In the genomic region with DNA sequence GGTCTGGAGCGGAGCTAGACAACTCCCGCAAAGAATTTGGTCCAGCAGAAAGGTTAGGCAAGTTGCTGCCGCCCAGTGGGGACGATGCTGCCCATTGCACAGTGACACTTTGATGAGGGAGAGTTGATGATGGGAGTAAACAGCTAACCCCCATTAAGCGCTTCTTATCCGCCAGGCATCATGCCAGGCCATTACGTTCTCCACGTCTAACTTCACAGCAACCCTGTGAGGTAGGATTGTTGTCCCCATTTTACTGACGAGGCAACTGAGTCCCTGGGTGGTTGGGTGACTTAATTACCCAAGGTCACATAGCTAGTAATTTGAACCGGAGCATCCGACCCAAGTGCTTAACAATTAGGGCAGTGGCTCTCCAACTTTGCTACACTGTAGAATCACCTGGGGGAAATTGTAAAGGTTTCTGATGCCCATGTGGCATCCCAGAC, we compare ENCODE assay signal across 8 cellular contexts. TPM values are rescaled to one million over a fixed set of nuclear protein-coding genes. Genes with fewer than 3 reads are reported as not detected.
DNase-seq lines count a peak whose midpoint lies in the region; ATAC-seq and TF ChIP-seq lines count a peak whose summit lies in the region.

No MANE protein-coding gene starts in this region.

- H3K4me3 Mint-ChIP-seq in IgD-negative memory B cell, result peak overlapping the region; percentile 88 to 95 (median 89)

- peak overlapping the region; percentile 84 to 95 for H3K27ac ChIP-seq in tibial artery

- H3K4me3 ChIP-seq in astrocyte of the cerebellum (ENCODE audit: low read depth, low read length) (peak overlapping the region; percentile 92), tibial artery (peak overlapping the region; percentile 68 to 83)

- ATAC-seq in left lobe of liver, result peak; percentile 19
- ATAC-seq in HG03108 (IDR thresholded peaks at IDR 0.05; ENCODE audit: unreplicated experiment), result no peak

- intact Hi-C loops in tibial artery (cut with DNase I; ENCODE audit: low total_unique reads), result no loop called here

- in situ Hi-C loops in astrocyte of the cerebellum (cut with HindIII; ENCODE audit: low sequenced_read_pairs), result no loop called here

- no peaks in the 10 kb centered on the region for H3K9me3 Mint-ChIP-seq in IgD-negative memory B cell

- DNase-seq in GM04504 (ENCODE audit: low read depth) (peak; percentile 9), astrocyte of the cerebellum (ENCODE audit: low read depth) (no peak), left lobe of liver (ENCODE audit: low spot score) (no peak), tibial artery (no peak), UCSD-AML1 (lab: John Stamatoyannopoulos, UW; ENCODE audit: unreplicated experiment) (no peak), NCI-H82 treated with DMSO at 0.1 percent for 48 hours (lab: John Stamatoyannopoulos, UW; ENCODE audit: unreplicated experiment) (no peak)

- peak overlapping the region; percentile 66 to 71 (median 68) for H3K27ac Mint-ChIP-seq in IgD-negative memory B cell

- peaks cover 0 to 39% (median 26%) of the 10 kb centered on the region in 4 donors for H3K4me1 ChIP-seq in tibial artery

- TF ChIP-seq CTCF in astrocyte of the cerebellum (IDR thresholded peaks at IDR 0.05; ENCODE audit: low read depth, low read length, missing control alignments), result peak; percentile 14
- TF ChIP-seq CTCF in tibial artery (IDR thresholded peaks at IDR 0.05), result no peak

- H3K36me3 Mint-ChIP-seq in IgD-negative memory B cell, result no peaks in the 10 kb centered on the region

- peaks cover 17 to 38% (median 27%) of the 10 kb centered on the region in 3 donors for H3K4me1 Mint-ChIP-seq in IgD-negative memory B cell

- no peaks in the 10 kb centered on the region for H3K9me3 ChIP-seq in tibial artery

- no peaks in the 10 kb centered on the region for H3K36me3 ChIP-seq in tibial artery

- no peaks in the 10 kb centered on the region for H3K27me3 ChIP-seq in tibial artery

- H3K27me3 Mint-ChIP-seq in IgD-negative memory B cell, result no peaks in the 10 kb centered on the region

RNA-seq across cellular contexts. Expression of a gene that starts 0.7 kb away (rescaled TPM):
- polyA plus RNA-seq in IgD-negative memory B cell, result 13.0 TPM
- 9.2 TPM for total RNA-seq in left lobe of liver

RNA-seq across cellular contexts. Expression of a gene that starts 38.2 kb away (rescaled TPM):
- 114 TPM for polyA plus RNA-seq in IgD-negative memory B cell
- total RNA-seq in left lobe of liver, result 8.4 TPM
